16 cellular contexts compared by ENCODE assay signal in genomic region chr5:181237758-181238385, GRCh38. TPM values are rescaled to one million over a fixed set of nuclear protein-coding genes. Genes with fewer than 3 reads are reported as not detected.
DNase-seq lines count a peak whose midpoint lies in the region; ATAC-seq and TF ChIP-seq lines count a peak whose summit lies in the region.
"Had no signal": no experiment of that assay in that cellular context is flagged by ENCODE, and none has a peak within 500 bp of the region (broad histone marks: within the 10 kb centered on the region; RNA-seq: fewer than 3 reads in every experiment).

No MANE protein-coding gene starts in this region.

- POLR2A ChIA-PET in activated CD8-positive, alpha-beta T cell treated with anti-CD3 and anti-CD28 coated beads for 36 hours (lab: Charles Lee) = interaction anchor here (1.0 to 35.9 kb wide), 4 partner anchors 5 to 48 kb away, joined by 3 to 746 read pairs (median 374); partner anchors contain the start of genes RACK1, TRIM41 and TRIM52

- H3K36me3 Mint-ChIP-seq in activated CD8-positive, alpha-beta T cell treated with anti-CD3 and anti-CD28 coated beads for 36 hours (ENCODE audit: low read depth) = peaks cover 80% of the 10 kb centered on the region

- peaks cover 91 to 99% (median 95%) of the 10 kb centered on the region in 11 experiments for H3K36me3 ChIP-seq in BLaER1 treated with 17β-estradiol and CSF1 and Interleukin-3, amounts not matched to agents 10 nM and 100 nM
- H3K36me3 ChIP-seq in BE2C = peaks cover 86% of the 10 kb centered on the region

- H3K9me3 ChIP-seq in BLaER1 treated with 17β-estradiol and CSF1 and Interleukin-3, amounts not matched to agents 10 nM and 100 nM (replicated peaks in 1 of 11) = no peaks in the 10 kb centered on the region
- H3K9me3 ChIP-seq in BE2C = no peaks in the 10 kb centered on the region
- H3K9me3 ChIP-seq: right atrium auricular region had no signal

- H4K20me1 ChIP-seq in BLaER1 treated with 17β-estradiol and CSF1 and Interleukin-3, amounts not matched to agents 10 nM and 100 nM = peaks cover 77 to 100% (median 98%) of the 10 kb centered on the region in 11 experiments

- H3K4me1 Mint-ChIP-seq in activated CD8-positive, alpha-beta T cell treated with anti-CD3 and anti-CD28 coated beads for 36 hours (ENCODE audit: low read depth) = peaks cover 40% of the 10 kb centered on the region

- CTCF ChIA-PET in activated CD8-positive, alpha-beta T cell treated with anti-CD3 and anti-CD28 coated beads for 36 hours (lab: Charles Lee) = no interaction called here

- peak overlapping the region in 6 of 11 experiments; percentile 13 to 38 (median 28); a peak in 5 of 22 replicates for H3K9ac ChIP-seq in BLaER1 treated with 17β-estradiol and CSF1 and Interleukin-3, amounts not matched to agents 10 nM and 100 nM

- peak; percentile 26 for TF ChIP-seq POLR2A in GM15510 (IDR thresholded peaks at IDR 0.05; ENCODE audit: borderline replicate concordance, extremely low read depth, insufficient read length)

- no peak overlapping the region; a peak in 1 of 22 replicates for H3K27ac ChIP-seq in BLaER1 treated with 17β-estradiol and CSF1 and Interleukin-3, amounts not matched to agents 10 nM and 100 nM
- peak overlapping the region; percentile 99 for H3K27ac ChIP-seq in epithelial cell of prostate
- H3K27ac ChIP-seq: right atrium auricular region had no signal

- H3K4me3 Mint-ChIP-seq in activated CD8-positive, alpha-beta T cell treated with anti-CD3 and anti-CD28 coated beads for 36 hours = peak overlapping the region; percentile 16
- H3K4me3 Mint-ChIP-seq: B cell; dendritic cell treated with granulocyte-macrophage colony-stimulating factor and Interleukin-4, amounts not matched to agents 40 ng/mL and 50 ng/mL, for 4 days; T-helper 1 cell treated with Interleukin-12 subunit alpha and Interleukin-12 subunit beta and Interleukin-4 antibody, amounts not matched to agents 30 μg/mL and 1 μg/mL, for 36 hours had no signal

- no peak for ATAC-seq in activated CD8-positive, alpha-beta T cell treated with anti-CD3 and anti-CD28 coated beads for 36 hours

- H3K27me3 ChIP-seq in BLaER1 treated with 17β-estradiol and CSF1 and Interleukin-3, amounts not matched to agents 10 nM and 100 nM = no peaks in the 10 kb centered on the region
- 0 out of 2 replicates have a peak, but pooled peaks cover 2% of the 10 kb centered on the region for H3K27me3 ChIP-seq in BE2C
- H3K27me3 ChIP-seq: right atrium auricular region had no signal

- H3K4me1 ChIP-seq in BLaER1 treated with 17β-estradiol and CSF1 and Interleukin-3, amounts not matched to agents 10 nM and 100 nM = peaks cover 39 to 55% (median 47%) of the 10 kb centered on the region in 10 experiments
- peaks cover 18% of the 10 kb centered on the region for H3K4me1 ChIP-seq in BE2C

- intact Hi-C loops in activated CD8-positive, alpha-beta T cell treated with anti-CD3 and anti-CD28 coated beads for 36 hours (cut with micrococcal nuclease) = no loop called here

- H3K4me3 ChIP-seq in BLaER1 treated with 17β-estradiol and CSF1 and Interleukin-3, amounts not matched to agents 10 nM and 100 nM = no peak overlapping the region
- no peak overlapping the region for H3K4me3 ChIP-seq in BE2C (ENCODE audit: low read depth, low read length)
- H3K4me3 ChIP-seq: right atrium auricular region had no signal

- no peak for TF ChIP-seq CTCF in activated CD8-positive, alpha-beta T cell treated with anti-CD3 and anti-CD28 coated beads for 36 hours (IDR thresholded peaks at IDR 0.05)
- no peak for TF ChIP-seq CTCF in BE2C (IDR thresholded peaks at IDR 0.05; ENCODE audit: low read depth, low read length)

- no peak for DNase-seq in activated CD8-positive, alpha-beta T cell treated with anti-CD3 and anti-CD28 coated beads for 36 hours
- DNase-seq in epithelial cell of prostate (ENCODE audit: low read depth, low spot score) (no peak), NCI-H2171 (lab: John Stamatoyannopoulos, UW) (no peak), DMS79 treated with DMSO at 0.1 percent for 48 hours (lab: John Stamatoyannopoulos, UW) (no peak), BE2C (no peak), A172 (ENCODE audit: low spot score) (no peak)
- DNase-seq: NCI-H1436 treated with DMSO at 0.1 percent for 48 hours; NCI-H524 treated with DMSO at 0.1 percent for 48 hours; stimulated activated CD4-positive, alpha-beta T cell treated with anti-CD3 and anti-CD28 coated beads, Interleukin-2, amount 100 ng/mL, for 24 hours; stimulated activated CD8-positive, alpha-beta memory T cell treated with anti-CD3 and anti-CD28 coated beads, Interleukin-4, amount 100 ng/mL, for 48 hours had no signal

- no peaks in the 10 kb centered on the region for H3K9me3 Mint-ChIP-seq in activated CD8-positive, alpha-beta T cell treated with anti-CD3 and anti-CD28 coated beads for 36 hours
- H3K9me3 Mint-ChIP-seq: dendritic cell treated with granulocyte-macrophage colony-stimulating factor and Interleukin-4, amounts not matched to agents 40 ng/mL and 50 ng/mL, for 4 days; T-helper 1 cell treated with Interleukin-12 subunit alpha and Interleukin-12 subunit beta and Interleukin-4 antibody, amounts not matched to agents 30 μg/mL and 1 μg/mL, for 36 hours had no signal

- peak overlapping the region in 5 of 11 experiments; percentile 3 to 99 (median 31); a peak in 4 of 22 replicates for H3K4me2 ChIP-seq in BLaER1 treated with 17β-estradiol and CSF1 and Interleukin-3, amounts not matched to agents 10 nM and 100 nM

- peak overlapping the region; percentile 100 for H3K27ac Mint-ChIP-seq in activated CD8-positive, alpha-beta T cell treated with anti-CD3 and anti-CD28 coated beads for 36 hours
- H3K27ac Mint-ChIP-seq: dendritic cell treated with granulocyte-macrophage colony-stimulating factor and Interleukin-4, amounts not matched to agents 40 ng/mL and 50 ng/mL, for 4 days had no signal

- no peaks in the 10 kb centered on the region for H3K27me3 Mint-ChIP-seq in activated CD8-positive, alpha-beta T cell treated with anti-CD3 and anti-CD28 coated beads for 36 hours
- H3K27me3 Mint-ChIP-seq: B cell; dendritic cell treated with granulocyte-macrophage colony-stimulating factor and Interleukin-4, amounts not matched to agents 40 ng/mL and 50 ng/mL, for 4 days had no signal

RNA-seq across cellular contexts. Expression of gene RACK1, which starts 5.8 kb away (rescaled TPM):
- 1,000 to 10,000 TPM; 2,759 to 2,801 TPM for total RNA-seq in activated CD8-positive, alpha-beta T cell treated with anti-CD3 and anti-CD28 coated beads for 36 hours
- polyA plus RNA-seq in BE2C (2012; ENCODE audit: insufficient read depth, insufficient read length, low read depth) = 2,500 TPM
- 2,696 and 2,799 TPM in 2 replicates for total RNA-seq in A172 (2014; rRNA removed; shearing (Covaris generic))

RNA-seq across cellular contexts. Expression of gene TRIM41, which starts 14.8 kb away (rescaled TPM):
- total RNA-seq in activated CD8-positive, alpha-beta T cell treated with anti-CD3 and anti-CD28 coated beads for 36 hours = 10 to 100 TPM; 30.6 to 31.5 TPM
- polyA plus RNA-seq in BE2C (2012; ENCODE audit: insufficient read depth, insufficient read length, low read depth) = 80.4 TPM
- 10.3 and 18.2 TPM in 2 replicates for total RNA-seq in A172 (2014; rRNA removed; shearing (Covaris generic))

RNA-seq across cellular contexts. Expression of gene TRIM52, which starts 23.1 kb away (rescaled TPM):
- total RNA-seq in activated CD8-positive, alpha-beta T cell treated with anti-CD3 and anti-CD28 coated beads for 36 hours = 10 to 100 TPM; 13.2 to 13.8 TPM
- polyA plus RNA-seq in BE2C (2012; ENCODE audit: insufficient read depth, insufficient read length, low read depth) = 33.8 TPM
- total RNA-seq in A172 (2014; rRNA removed; shearing (Covaris generic)) = 8.5 and 13.2 TPM in 2 replicates

RNA-seq across cellular contexts. Expression of gene TRIM7, which starts 32.9 kb away (rescaled TPM):
- 1 to 10 TPM; 1.1 to 3.0 TPM for total RNA-seq in activated CD8-positive, alpha-beta T cell treated with anti-CD3 and anti-CD28 coated beads for 36 hours
- polyA plus RNA-seq in BE2C (2012; ENCODE audit: insufficient read depth, insufficient read length, low read depth) = 3.2 TPM
- total RNA-seq in A172 (2014; rRNA removed; shearing (Covaris generic)) = 19.0 and 29.8 TPM in 2 replicates
